In genomic region chr19:39140195-39140516, GRCh38 we compare ENCODE assay signal across 27 cellular contexts. TPM values are rescaled to one million over a fixed set of nuclear protein-coding genes. Genes with fewer than 3 reads are reported as not detected.
DNase-seq lines count a peak whose midpoint lies in the region; ATAC-seq, FAIRE-seq and TF ChIP-seq lines count a peak whose summit lies in the region.
"Had no signal": no experiment of that assay in that cellular context is flagged by ENCODE, and none has a peak within 500 bp of the region (broad histone marks: within the 10 kb centered on the region; RNA-seq: fewer than 3 reads in every experiment).

No MANE protein-coding gene starts in this region.

- H3K4me1 ChIP-seq in BLaER1 (peaks cover 93% of the 10 kb centered on the region), HUES64 (ENCODE audit: insufficient read depth, low read length) (peaks cover 51% of the 10 kb centered on the region), H1 (replicated peaks in 1 of 4; ENCODE audit: control insufficient read depth in 3 of 4, insufficient read depth in 4 of 4, low read length in 3 of 4) (peaks cover 25 to 60% (median 43%) of the 10 kb centered on the region in 4 experiments)

- no peak for ATAC-seq in HG03457 (IDR thresholded peaks at IDR 0.05; ENCODE audit: unreplicated experiment)
- no peak for ATAC-seq in HG03342 (IDR thresholded peaks at IDR 0.05; ENCODE audit: unreplicated experiment)
- no peak for ATAC-seq in GM19397 (IDR thresholded peaks at IDR 0.05; ENCODE audit: unreplicated experiment)
- ATAC-seq: activated CD8-positive, alpha-beta memory T cell treated with anti-CD3 and anti-CD28 coated beads, Interleukin-2, amount 10 ng/mL, durations not matched to agents 7 days and 5 days; left colon; natural killer cell treated with Interleukin-12 subunit alpha and Interleukin-12 subunit beta and Interleukin-15 and Interleukin-18, amount 100 ng/mL, for 72 hours; T-helper 17 cell had no signal

- H3K9me3 Mint-ChIP-seq in nephron, result no peaks in the 10 kb centered on the region
- H3K9me3 Mint-ChIP-seq: activated CD4-positive, alpha-beta T cell treated with anti-CD3 and anti-CD28 coated beads, Interleukin-2, amount 10 ng/mL, durations not matched to agents 7 days and 5 days; activated naive CD4-positive, alpha-beta T cell treated with anti-CD3 and anti-CD28 coated beads, Interleukin-2, amount 50 U/mL, for 24 hours; activated T-helper 1 cell treated with anti-CD3 and anti-CD28 coated beads, Interleukin-12 subunit alpha, Interleukin-12 subunit beta, Interleukin-2, Interleukin-4 antibody, amounts not matched to agents 30 ng/mL and 10 ng/mL and 1 ng/mL, durations not matched to agents 14 hours and 24 hours and 36 hours; CD14-positive monocyte; H9; natural killer cell treated with Interleukin-12 subunit alpha and Interleukin-12 subunit beta and Interleukin-15 and Interleukin-18, amount 100 ng/mL, for 72 hours had no signal

- WGBS in HUES64, result 72% methylated on average over 5 of the region's 5 CpGs
- 88% methylated on average over 3 of the region's 5 CpGs; no CpG with 5 or more reads in 1 of the 2 experiments for WGBS in H1 (ENCODE audit: extremely low coverage in 1 of 2, insufficient coverage in 1 of 2, insufficient read length in 1 of 2, insufficient replicate concordance in 2 of 2, low coverage in 1 of 2, low lambda C conversion rate in 2 of 2, missing lambda C conversion rate in 1 of 2), 2 experiments

- no peak for TF ChIP-seq EP300 in H1 (IDR thresholded peaks at IDR 0.05; ENCODE audit: borderline replicate concordance in 1 of 2, low read depth in 2 of 2, low read length in 2 of 2)

- DNase-seq in H1 (ENCODE audit: low read depth in 1 of 2, low spot score in 2 of 2) (no peak), iPS-NIHi7 (ENCODE audit: extremely low spot score) (no peak)
- DNase-seq: ACHN; activated CD4-positive, alpha-beta T cell treated with anti-CD3 and anti-CD28 coated beads, Interleukin-2, amount 10 ng/mL, durations not matched to agents 7 days and 5 days; activated CD8-positive, alpha-beta memory T cell treated with anti-CD3 and anti-CD28 coated beads, Interleukin-2, amount 10 ng/mL, durations not matched to agents 7 days and 5 days; effector memory CD4-positive, alpha-beta T cell; esophagus squamous epithelium; H9; left colon; NCI-H1092 treated with DMSO at 0.1 percent for 48 hours; NCI-H2081; PC-9; posterior cingulate gyrus; T-helper 17 cell had no signal

- H3K4me3 ChIP-seq in BLaER1 (no peak overlapping the region), HUES64 (ENCODE audit: low read length) (no peak overlapping the region), H1 (ENCODE audit: extremely low read depth in 1 of 4, insufficient read depth in 2 of 4, low read depth in 3 of 4, low read length in 4 of 4) (peak overlapping the region in 1 of 4 experiments; percentile 4; a peak in 1 of 8 replicates)
- H3K4me3 ChIP-seq: esophagus squamous epithelium, PC-9 had no signal

- TF ChIP-seq RAD21 in H1 (IDR thresholded peaks at IDR 0.05 in 1 of 2, conservative IDR thresholded peaks at IDR 0.05 in 1 of 2; ENCODE audit: low read depth in 2 of 2, low read length in 2 of 2), result no peak

- 0 out of 2 replicates have a peak overlapping the region, but pooled peaks have one; percentile 55 for H2BK5ac ChIP-seq in H1 (ENCODE audit: low read depth, low read length)

- H3K9me3 ChIP-seq in BLaER1, result no peaks in the 10 kb centered on the region
- no peaks in the 10 kb centered on the region for H3K9me3 ChIP-seq in HUES64 (ENCODE audit: insufficient read depth, low read depth, low read length)
- H3K9me3 ChIP-seq in H1 (ENCODE audit: insufficient read depth in 2 of 2, low read depth in 1 of 2, low read length in 1 of 2), result no peaks in the 10 kb centered on the region
- H3K9me3 ChIP-seq: esophagus squamous epithelium had no signal

- H3K4me2 ChIP-seq in BLaER1 (peak overlapping the region; percentile 26; the same call in 1 of the 2 replicates), H1 (ENCODE audit: insufficient read depth in 1 of 2, low read depth in 2 of 2, low read length in 2 of 2) (peak overlapping the region in 1 of 2 experiments; percentile 68; a peak in 1 of 4 replicates)
- H3K4me2 ChIP-seq: PC-9 had no signal

- H3K18ac ChIP-seq in H1 (ENCODE audit: extremely low read depth, low read length), result 0 out of 2 replicates have a peak overlapping the region, but pooled peaks have one; percentile 25

- no peak for FAIRE-seq in H1 (lab: Jason Lieb, UNC)

- H3K9ac ChIP-seq in BLaER1, result 0 out of 2 replicates have a peak overlapping the region, but pooled peaks have one; percentile 19
- no peak overlapping the region for H3K9ac ChIP-seq in HUES64 (ENCODE audit: low read depth, low read length)
- H3K9ac ChIP-seq in H1 (replicated peaks in 1 of 4; ENCODE audit: extremely low read depth in 1 of 4, low read depth in 3 of 4, low read length in 3 of 4), result no peak overlapping the region; a peak in 1 of 7 replicates

- 0 out of 2 replicates have a peak overlapping the region, but pooled peaks have one; percentile 5 for H2AK5ac ChIP-seq in H1 (ENCODE audit: low read depth, low read length)

- H2BK12ac ChIP-seq in H1 (ENCODE audit: low read depth, low read length), result 0 out of 2 replicates have a peak overlapping the region, but pooled peaks have one; percentile 60

- no peak overlapping the region for H3K4me3 Mint-ChIP-seq in nephron
- H3K4me3 Mint-ChIP-seq: activated CD4-positive, alpha-beta T cell treated with anti-CD3 and anti-CD28 coated beads, Interleukin-2, amount 10 ng/mL, durations not matched to agents 7 days and 5 days; activated CD8-positive, alpha-beta memory T cell treated with anti-CD3 and anti-CD28 coated beads, Interleukin-2, amount 10 ng/mL, durations not matched to agents 7 days and 5 days; activated naive CD4-positive, alpha-beta T cell treated with anti-CD3 and anti-CD28 coated beads, Interleukin-2, amount 50 U/mL, for 24 hours; activated T-helper 1 cell treated with anti-CD3 and anti-CD28 coated beads, Interleukin-12 subunit alpha, Interleukin-12 subunit beta, Interleukin-2, Interleukin-4 antibody, amounts not matched to agents 30 ng/mL and 10 ng/mL and 1 ng/mL, durations not matched to agents 14 hours and 24 hours and 36 hours; CD14-positive monocyte; natural killer cell treated with Interleukin-12 subunit alpha and Interleukin-12 subunit beta and Interleukin-15 and Interleukin-18, amount 100 ng/mL, for 72 hours; T-helper 17 cell had no signal

- H2BK15ac ChIP-seq in H1 (ENCODE audit: low read length), result peak overlapping the region; percentile 22; the same call in 1 of the 2 replicates

- H4K8ac ChIP-seq in H1 (ENCODE audit: extremely low read depth, insufficient read depth, low read length), result no peak overlapping the region

- H4K91ac ChIP-seq in H1 (replicated peaks; ENCODE audit: insufficient read length, low read length), result peak overlapping the region; percentile 0

- no peak overlapping the region for H3K4ac ChIP-seq in H1 (replicated peaks; ENCODE audit: insufficient read length, low read depth, low read length)

- H3K27me3 Mint-ChIP-seq in nephron (ENCODE audit: low read depth), result no peaks in the 10 kb centered on the region
- H3K27me3 Mint-ChIP-seq: activated CD4-positive, alpha-beta T cell treated with anti-CD3 and anti-CD28 coated beads, Interleukin-2, amount 10 ng/mL, durations not matched to agents 7 days and 5 days; activated CD8-positive, alpha-beta memory T cell treated with anti-CD3 and anti-CD28 coated beads, Interleukin-2, amount 10 ng/mL, durations not matched to agents 7 days and 5 days; activated naive CD4-positive, alpha-beta T cell treated with anti-CD3 and anti-CD28 coated beads, Interleukin-2, amount 50 U/mL, for 24 hours; natural killer cell treated with Interleukin-12 subunit alpha and Interleukin-12 subunit beta and Interleukin-15 and Interleukin-18, amount 100 ng/mL, for 72 hours; T-helper 17 cell had no signal

- H3K27ac ChIP-seq in BLaER1, result 0 out of 2 replicates have a peak overlapping the region, but pooled peaks have one; percentile 13
- peak overlapping the region; percentile 55 for H3K27ac ChIP-seq in HUES64 (ENCODE audit: low read depth, low read length)
- H3K27ac ChIP-seq in H1 (ENCODE audit: low read depth, low read length), result peak overlapping the region; percentile 14; the same call in 1 of the 2 replicates
- H3K27ac ChIP-seq: PC-9 had no signal

- H3K27me3 ChIP-seq in BLaER1 (no peaks in the 10 kb centered on the region), HUES64 (ENCODE audit: insufficient read depth, low read length) (no peaks in the 10 kb centered on the region), H1 (replicated peaks in 1 of 4; ENCODE audit: control insufficient read depth in 3 of 4, extremely low read depth in 1 of 4, insufficient read depth in 3 of 4, low read length in 3 of 4) (no peaks in the 10 kb centered on the region)
- H3K27me3 ChIP-seq: esophagus squamous epithelium had no signal

- no peak for TF ChIP-seq POLR2A in H1 (IDR thresholded peaks at IDR 0.05; ENCODE audit: control extremely low read depth in 1 of 2, low read depth in 2 of 2, low read length in 2 of 2)

- H4K5ac ChIP-seq in H1 (ENCODE audit: insufficient read length, low read depth, low read length), result no peak overlapping the region

- TF ChIP-seq CTCF in H1 (IDR thresholded peaks at IDR 0.05; ENCODE audit: control extremely low read depth in 1 of 3, insufficient read depth in 1 of 3, low read depth in 1 of 3, low read length in 3 of 3) (no peak), nephron (IDR thresholded peaks at IDR 0.05; ENCODE audit: unreplicated experiment in 3 of 3) (no peak)

- H3K23me2 ChIP-seq in H1 (ENCODE audit: low read depth, low read length), result no peaks in the 10 kb centered on the region; the same call in 1 of the 2 replicates

- no peaks in the 10 kb centered on the region for H3K36me3 Mint-ChIP-seq in nephron (ENCODE audit: low read depth)
- H3K36me3 Mint-ChIP-seq: activated CD8-positive, alpha-beta memory T cell treated with anti-CD3 and anti-CD28 coated beads, Interleukin-2, amount 10 ng/mL, durations not matched to agents 7 days and 5 days; activated naive CD4-positive, alpha-beta T cell treated with anti-CD3 and anti-CD28 coated beads, Interleukin-2, amount 50 U/mL, for 24 hours; natural killer cell treated with Interleukin-12 subunit alpha and Interleukin-12 subunit beta and Interleukin-15 and Interleukin-18, amount 100 ng/mL, for 72 hours had no signal

- POLR2A ChIA-PET in H1 (lab: Charles Lee; ENCODE audit: partially characterized antibody), result interaction anchor here (1.2 to 2.2 kb wide), 4 partner anchors 11 to 27 kb away, joined by 4 to 9 read pairs (median 6); partner anchors contain the start of gene PAK4

- H3K36me3 ChIP-seq in BLaER1, result peaks cover 12% of the 10 kb centered on the region; the same call in 1 of the 2 replicates
- H3K36me3 ChIP-seq in HUES64 (ENCODE audit: insufficient read depth, low read length), result no peaks in the 10 kb centered on the region
- H3K36me3 ChIP-seq in H1 (ENCODE audit: control insufficient read depth in 2 of 4, insufficient read depth in 4 of 4, low read length in 3 of 4), result no peaks in the 10 kb centered on the region
- H3K36me3 ChIP-seq: esophagus squamous epithelium had no signal

- H2BK120ac ChIP-seq in H1 (replicated peaks; ENCODE audit: low read depth, low read length), result no peak overlapping the region

- H3K4me1 Mint-ChIP-seq in nephron, result peaks cover 52% of the 10 kb centered on the region
- H3K4me1 Mint-ChIP-seq: activated CD8-positive, alpha-beta memory T cell treated with anti-CD3 and anti-CD28 coated beads, Interleukin-2, amount 10 ng/mL, durations not matched to agents 7 days and 5 days had no signal

- H3K79me1 ChIP-seq in H1 (ENCODE audit: low read depth, low read length), result peaks cover 38% of the 10 kb centered on the region

- CTCF ChIA-PET in H1 (lab: Charles Lee; ENCODE audit: partially characterized antibody), result interaction anchor here (0.6 to 1.4 kb wide), 5 partner anchors 17 to 395 kb away, joined by 3 to 6 read pairs (median 4); no protein-coding TSS in a partner anchor

- H2AFZ ChIP-seq in H1 (ENCODE audit: low read length), result no peak overlapping the region
- H2AFZ ChIP-seq: PC-9 had no signal

- no peak overlapping the region for H3K23ac ChIP-seq in H1 (ENCODE audit: insufficient read length)

- H3K79me2 ChIP-seq in H1 (ENCODE audit: control insufficient read depth in 1 of 2, insufficient read depth in 2 of 2, low read length in 2 of 2), result peaks cover 2 to 83% of the 10 kb centered on the region in 2 experiments; a peak in 3 of 4 replicates

- H2BK20ac ChIP-seq in H1 (ENCODE audit: low read length), result no peak overlapping the region; the same call in 1 of the 2 replicates

- H3K56ac ChIP-seq in H1 (replicated peaks; ENCODE audit: insufficient read length, low read depth, low read length), result no peak overlapping the region

- H3K27ac Mint-ChIP-seq in nephron, result peak overlapping the region in 2 of 3 experiments; percentile 44 to 68
- H3K27ac Mint-ChIP-seq: activated CD4-positive, alpha-beta T cell treated with anti-CD3 and anti-CD28 coated beads, Interleukin-2, amount 10 ng/mL, durations not matched to agents 7 days and 5 days; activated CD8-positive, alpha-beta memory T cell treated with anti-CD3 and anti-CD28 coated beads, Interleukin-2, amount 10 ng/mL, durations not matched to agents 7 days and 5 days; activated naive CD4-positive, alpha-beta T cell treated with anti-CD3 and anti-CD28 coated beads, Interleukin-2, amount 50 U/mL, for 24 hours; activated T-helper 1 cell treated with anti-CD3 and anti-CD28 coated beads, Interleukin-12 subunit alpha, Interleukin-12 subunit beta, Interleukin-2, Interleukin-4 antibody, amounts not matched to agents 30 ng/mL and 10 ng/mL and 1 ng/mL, durations not matched to agents 14 hours and 24 hours and 36 hours; CD14-positive monocyte; natural killer cell treated with Interleukin-12 subunit alpha and Interleukin-12 subunit beta and Interleukin-15 and Interleukin-18, amount 100 ng/mL, for 72 hours had no signal

- no peak overlapping the region for H3K14ac ChIP-seq in H1 (ENCODE audit: insufficient read length)

- H4K20me1 ChIP-seq in BLaER1 (peaks cover 100% of the 10 kb centered on the region), H1 (replicated peaks in 1 of 2; ENCODE audit: control insufficient read depth in 1 of 2, insufficient read depth in 2 of 2, low read length in 2 of 2) (peaks cover 2 to 8% of the 10 kb centered on the region in 2 experiments)

RNA-seq across cellular contexts. Expression of gene PAK4, which starts 14.6 kb away (rescaled TPM):
- 42.4 TPM for polyA plus RNA-seq in HUES64 (2013, experiment 1 of 2)
- 46.3 TPM for polyA plus RNA-seq in HUES64 (2013, experiment 2 of 2)
- total RNA-seq in H1 (2021; fragmentation: NEBNext Ultra II Directional; extraction: Animal tissue kit (Norgen Biotek cat#: 25700)), result 64.4 and 67.6 TPM in 2 replicates
- polyA plus RNA-seq in H1 (2011; rRNA removed), result 50.7 and 107 TPM in 2 replicates
- 55.5 TPM for polyA plus RNA-seq in H1 (2011; cell fraction: cytosol; rRNA removed)
- polyA plus RNA-seq in H1 (2011; cell fraction: nucleus; rRNA removed), result 89.7 TPM
- polyA plus RNA-seq in H1 (2012, experiment 1 of 2), result 40.5 to 57.3 TPM (median 53.1 TPM) in 4 replicates
- polyA plus RNA-seq in H1 (2012, experiment 2 of 2), result 64.2 TPM
- 47.5 TPM for polyA plus RNA-seq in H1 (2013, experiment 1 of 2)
- polyA plus RNA-seq in H1 (2013, experiment 2 of 2), result 47.5 TPM
- 17.7 and 25.9 TPM in 2 replicates for polyA minus RNA-seq in H1 (2011; rRNA and poly(A)+ RNA removed)
- 39.9 TPM for polyA minus RNA-seq in H1 (2011; cell fraction: cytosol; rRNA and poly(A)+ RNA removed)
- polyA minus RNA-seq in H1 (2011; cell fraction: nucleus; rRNA and poly(A)+ RNA removed), result 22.8 TPM

RNA-seq across cellular contexts. Expression of gene ACP7, which starts 56.0 kb away (rescaled TPM):
- polyA plus RNA-seq in HUES64 (2013, experiment 1 of 2), result 0.10 TPM
- polyA plus RNA-seq in HUES64 (2013, experiment 2 of 2), result 0.19 TPM
- 0.50 and 0.98 TPM in 2 replicates for total RNA-seq in H1 (2021; fragmentation: NEBNext Ultra II Directional; extraction: Animal tissue kit (Norgen Biotek cat#: 25700))
- 0.27 and 0.58 TPM in 2 replicates for polyA plus RNA-seq in H1 (2011; rRNA removed)
- 0.36 TPM for polyA plus RNA-seq in H1 (2011; cell fraction: cytosol; rRNA removed)
- polyA plus RNA-seq in H1 (2011; cell fraction: nucleus; rRNA removed), result 0.83 TPM
- polyA plus RNA-seq in H1 (2012, experiment 1 of 2), result 0.55 to 0.78 TPM (median 0.67 TPM) in 4 replicates
- polyA plus RNA-seq in H1 (2012, experiment 2 of 2), result 0.45 TPM
- 0.30 TPM for polyA plus RNA-seq in H1 (2013, experiment 1 of 2)
- polyA plus RNA-seq in H1 (2013, experiment 2 of 2), result 0.29 TPM
- polyA minus RNA-seq in H1 (2011; rRNA and poly(A)+ RNA removed), result 0.19 and 0.76 TPM in 2 replicates
- polyA minus RNA-seq in H1 (2011; cell fraction: cytosol; rRNA and poly(A)+ RNA removed), result not detected
- 0.70 TPM for polyA minus RNA-seq in H1 (2011; cell fraction: nucleus; rRNA and poly(A)+ RNA removed)
- total RNA-seq: activated CD4-positive, alpha-beta T cell treated with anti-CD3 and anti-CD28 coated beads, Interleukin-2, amount 10 ng/mL, durations not matched to agents 7 days and 5 days; activated CD8-positive, alpha-beta memory T cell treated with anti-CD3 and anti-CD28 coated beads, Interleukin-2, amount 10 ng/mL, durations not matched to agents 7 days and 5 days; activated T-helper 1 cell treated with anti-CD3 and anti-CD28 coated beads, Interleukin-12 subunit alpha, Interleukin-12 subunit beta, Interleukin-2, Interleukin-4 antibody, amounts not matched to agents 30 ng/mL and 10 ng/mL and 1 ng/mL, durations not matched to agents 14 hours and 24 hours and 36 hours; chondrocyte; G401; left colon; T-helper 17 cell had no signal
- polyA plus RNA-seq: CD14-positive monocyte had no signal

RNA-seq across cellular contexts. Expression of gene NCCRP1, which starts 56.6 kb away (rescaled TPM):
- polyA plus RNA-seq in HUES64 (2013, experiment 1 of 2), result 0.60 TPM
- polyA plus RNA-seq in HUES64 (2013, experiment 2 of 2), result 0.95 TPM
- total RNA-seq in H1 (2021; fragmentation: NEBNext Ultra II Directional; extraction: Animal tissue kit (Norgen Biotek cat#: 25700)), result 2.8 and 3.2 TPM in 2 replicates
- 7.9 and 11.2 TPM in 2 replicates for polyA plus RNA-seq in H1 (2011; rRNA removed)
- 3.8 TPM for polyA plus RNA-seq in H1 (2011; cell fraction: cytosol; rRNA removed)
- polyA plus RNA-seq in H1 (2011; cell fraction: nucleus; rRNA removed), result 3.1 TPM
- polyA plus RNA-seq in H1 (2012, experiment 1 of 2), result 1.9 to 4.0 TPM (median 2.6 TPM) in 4 replicates
- polyA plus RNA-seq in H1 (2012, experiment 2 of 2), result 2.5 TPM
- 2.1 TPM for polyA plus RNA-seq in H1 (2013, experiment 1 of 2)
- polyA plus RNA-seq in H1 (2013, experiment 2 of 2), result 2.4 TPM
- polyA minus RNA-seq in H1 (2011; rRNA and poly(A)+ RNA removed), result 1.7 and 3.1 TPM in 2 replicates
- 2.6 TPM for polyA minus RNA-seq in H1 (2011; cell fraction: cytosol; rRNA and poly(A)+ RNA removed)
- polyA minus RNA-seq in H1 (2011; cell fraction: nucleus; rRNA and poly(A)+ RNA removed), result 1.00 TPM
- total RNA-seq: activated CD4-positive, alpha-beta T cell treated with anti-CD3 and anti-CD28 coated beads, Interleukin-2, amount 10 ng/mL, durations not matched to agents 7 days and 5 days; activated CD8-positive, alpha-beta memory T cell treated with anti-CD3 and anti-CD28 coated beads, Interleukin-2, amount 10 ng/mL, durations not matched to agents 7 days and 5 days; activated T-helper 1 cell treated with anti-CD3 and anti-CD28 coated beads, Interleukin-12 subunit alpha, Interleukin-12 subunit beta, Interleukin-2, Interleukin-4 antibody, amounts not matched to agents 30 ng/mL and 10 ng/mL and 1 ng/mL, durations not matched to agents 14 hours and 24 hours and 36 hours; chondrocyte; HT1080; left colon; natural killer cell treated with Interleukin-12 subunit alpha and Interleukin-12 subunit beta and Interleukin-15 and Interleukin-18, amount 100 ng/mL, for 72 hours; T-helper 17 cell had no signal
- polyA plus RNA-seq: CD14-positive monocyte had no signal
